In genomic region chr16:50473375-50473945, GRCh38 we compare ENCODE assay signal across 11 cellular contexts.
A peak's percentile ranks its signal among the peaks of the same experiment; 100 is the strongest.
DNase-seq lines count a peak whose midpoint lies in the region; ATAC-seq and TF ChIP-seq lines count a peak whose summit lies in the region.
"Had no signal": no experiment of that assay in that cellular context is flagged by ENCODE, and none has a peak within 500 bp of the region (broad histone marks: within the 10 kb centered on the region; RNA-seq: fewer than 3 reads in every experiment).

No MANE protein-coding gene starts in this region.

- DNase-seq in GM12865 (ENCODE audit: low read depth) = peak; percentile 78
- peak; percentile 14 for DNase-seq in MV-4-11 (lab: John Stamatoyannopoulos, UW)
- peak; percentile 34 for DNase-seq in epithelial cell of prostate (ENCODE audit: low read depth, low spot score)
- DNase-seq in NCI-H2029 (lab: John Stamatoyannopoulos, UW) = no peak
- DNase-seq in globus pallidus (ENCODE audit: low spot score) = no peak
- no peak for DNase-seq in NOMO-1 treated with dmso at 0.1 percent for 144 hours (lab: John Stamatoyannopoulos, UW; ENCODE audit: unreplicated experiment)
- DNase-seq: activated CD8-positive, alpha-beta memory T cell treated with anti-CD3 and anti-CD28 coated beads for 24 hours; mucosa of descending colon; NCI-H748 treated with DMSO at 0.1 percent for 48 hours had no signal

- peak; percentile 73 for ATAC-seq in GM21619 (IDR thresholded peaks at IDR 0.05; ENCODE audit: unreplicated experiment)
- ATAC-seq in HG03025 (IDR thresholded peaks at IDR 0.05; ENCODE audit: low FRiP score, unreplicated experiment) = no peak

- no peak overlapping the region for H3K4me3 ChIP-seq in GM12865 (ENCODE audit: low read depth, low read length)
- H3K4me3 ChIP-seq: mucosa of descending colon had no signal

- no peak overlapping the region for H3K27ac ChIP-seq in epithelial cell of prostate

- no peak for TF ChIP-seq CTCF in GM12865 (IDR thresholded peaks at IDR 0.05; ENCODE audit: insufficient read depth, low read depth, low read length, missing control alignments)

Comparison
In these comparisons a context has a peak if more than half of its experiments do, and no peak if none do; other contexts are left out.
1. DNase-seq: peak in GM12865 (single experiment), MV-4-11 (single experiment) and epithelial cell of prostate (single experiment); none in NCI-H2029 (single experiment), globus pallidus (single experiment) and NOMO-1 treated with dmso at 0.1 percent for 144 hours (single experiment).